In genomic region chr3:38521391-38521987, GRCh38 we compare ENCODE assay signal across 8 cellular contexts. TPM values are rescaled to one million over a fixed set of nuclear protein-coding genes. Genes with fewer than 3 reads are reported as not detected.
DNase-seq lines count a peak whose midpoint lies in the region; ATAC-seq and TF ChIP-seq lines count a peak whose summit lies in the region.

No MANE protein-coding gene starts in this region.

- DNase-seq in A172 (ENCODE audit: low spot score), result peak; percentile 80
- peak; percentile 77 for DNase-seq in NAMALWA (ENCODE audit: low spot score)
- peak; percentile 32 for DNase-seq in activated naive CD8-positive, alpha-beta T cell treated with anti-CD3 and anti-CD28 coated beads for 36 hours
- DNase-seq in cardiac muscle cell (ENCODE audit: low read depth in 1 of 2, low spot score in 1 of 2), result peak; percentile 78 to 84
- DNase-seq in psoas muscle, result no peak

- peaks cover 21% of the 10 kb centered on the region for H3K4me1 ChIP-seq in cardiac muscle cell (ENCODE audit: low read depth)
- peaks cover 9% of the 10 kb centered on the region for H3K4me1 ChIP-seq in psoas muscle

- peaks cover 23% of the 10 kb centered on the region for H3K4me1 Mint-ChIP-seq in activated naive CD8-positive, alpha-beta T cell treated with anti-CD3 and anti-CD28 coated beads for 36 hours

- H3K27me3 Mint-ChIP-seq in activated naive CD8-positive, alpha-beta T cell treated with anti-CD3 and anti-CD28 coated beads for 36 hours, result no peaks in the 10 kb centered on the region

- peaks cover 20% of the 10 kb centered on the region for H3K36me3 Mint-ChIP-seq in activated naive CD8-positive, alpha-beta T cell treated with anti-CD3 and anti-CD28 coated beads for 36 hours

- intact Hi-C loops in psoas muscle (cut with DNase I), result loop anchor here (1.0 to 10.0 kb wide), 5 partner anchors 129 to 513 kb away; no protein-coding TSS in a partner anchor

- ATAC-seq in GM18858 (IDR thresholded peaks at IDR 0.05; ENCODE audit: unreplicated experiment) (peak; percentile 51), SK-N-SH treated with all-trans-retinoic acid at 6 μM for 48 hours (peak; percentile 52; the same call in 2 of the 3 replicates), psoas muscle (peak; percentile 63 to 82 (median 70)), GM18907 (IDR thresholded peaks at IDR 0.05; ENCODE audit: unreplicated experiment) (no peak)

- H3K9me3 Mint-ChIP-seq in activated naive CD8-positive, alpha-beta T cell treated with anti-CD3 and anti-CD28 coated beads for 36 hours, result no peaks in the 10 kb centered on the region

- H3K9me3 ChIP-seq in cardiac muscle cell (ENCODE audit: low read depth) (no peaks in the 10 kb centered on the region), psoas muscle (no peaks in the 10 kb centered on the region)

- 2 to 4% (median 3%) methylated on average over 5 of the region's 5 CpGs for WGBS in psoas muscle, 3 donors

- no peak overlapping the region for H3K27ac ChIP-seq in cardiac muscle cell
- H3K27ac ChIP-seq in psoas muscle, result no peak overlapping the region

- peaks cover 4% of the 10 kb centered on the region for H3K27me3 ChIP-seq in cardiac muscle cell
- H3K27me3 ChIP-seq in psoas muscle (ENCODE audit: insufficient read depth in 3 of 3, low read length in 2 of 3), result no peaks in the 10 kb centered on the region

- H3K4me3 Mint-ChIP-seq in activated naive CD8-positive, alpha-beta T cell treated with anti-CD3 and anti-CD28 coated beads for 36 hours, result no peak overlapping the region

- H3K36me3 ChIP-seq in cardiac muscle cell (no peaks in the 10 kb centered on the region), psoas muscle (ENCODE audit: insufficient read depth in 1 of 2, low read depth in 1 of 2) (peaks cover 3 to 44% of the 10 kb centered on the region in 2 donors)

- H3K4me3 ChIP-seq in cardiac muscle cell (no peak overlapping the region), psoas muscle (no peak overlapping the region)

- H3K27ac Mint-ChIP-seq in activated naive CD8-positive, alpha-beta T cell treated with anti-CD3 and anti-CD28 coated beads for 36 hours, result no peak overlapping the region

- TF ChIP-seq CTCF in cardiac muscle cell (IDR thresholded peaks at IDR 0.05; ENCODE audit: low read depth, low read length), result peak; percentile 91
- peak; percentile 96 for TF ChIP-seq CTCF in psoas muscle (IDR thresholded peaks at IDR 0.05)

TF ChIP-seq in SK-N-SH treated with all-trans-retinoic acid at 6 μM for 48 hours, 23 proteins besides CTCF, POLR2A, EP300 and RAD21:
- TF ChIP-seq RARB (CRISPR knock-in tag; IDR thresholded peaks at IDR 0.05) (no peak), ESRRG (CRISPR knock-in tag; IDR thresholded peaks at IDR 0.05) (no peak), PPARA (CRISPR knock-in tag; IDR thresholded peaks at IDR 0.05; ENCODE audit: borderline replicate concordance) (no peak)
TF ChIP-seq in SK-N-SH treated with all-trans-retinoic acid at 6 μM for 48 hours: peak in this region for 0.

RNA-seq across cellular contexts. Expression of gene EXOG, which starts 25.3 kb away (rescaled TPM):
- total RNA-seq in A172 (2014; rRNA removed; shearing (Covaris generic)), result 10.9 and 13.6 TPM in 2 replicates
- 10 to 100 TPM; 16.8 to 21.7 TPM for total RNA-seq in activated naive CD8-positive, alpha-beta T cell treated with anti-CD3 and anti-CD28 coated beads for 36 hours
- total RNA-seq in cardiac muscle cell, result 4.3 and 5.0 TPM in 2 replicates
- polyA plus RNA-seq in cardiac muscle cell, result 7.0 and 9.1 TPM in 2 replicates
- total RNA-seq in psoas muscle, result 10 to 100 TPM in 1 of 4 donors, 1 to 10 TPM in 3; 2.9 to 14.5 (median 6.1) TPM
- polyA plus RNA-seq in psoas muscle, result 1 to 10 TPM; 3.2 to 5.4 (median 3.3) TPM

Comparison
In these comparisons a context has a peak if more than half of its experiments do, and no peak if none do; other contexts are left out.
1. DNase-seq: peak in A172 (single experiment), NAMALWA (single experiment), activated naive CD8-positive, alpha-beta T cell treated with anti-CD3 and anti-CD28 coated beads for 36 hours (single experiment) and cardiac muscle cell (2 of 2); none in psoas muscle (0 of 2).